In the genomic region with DNA sequence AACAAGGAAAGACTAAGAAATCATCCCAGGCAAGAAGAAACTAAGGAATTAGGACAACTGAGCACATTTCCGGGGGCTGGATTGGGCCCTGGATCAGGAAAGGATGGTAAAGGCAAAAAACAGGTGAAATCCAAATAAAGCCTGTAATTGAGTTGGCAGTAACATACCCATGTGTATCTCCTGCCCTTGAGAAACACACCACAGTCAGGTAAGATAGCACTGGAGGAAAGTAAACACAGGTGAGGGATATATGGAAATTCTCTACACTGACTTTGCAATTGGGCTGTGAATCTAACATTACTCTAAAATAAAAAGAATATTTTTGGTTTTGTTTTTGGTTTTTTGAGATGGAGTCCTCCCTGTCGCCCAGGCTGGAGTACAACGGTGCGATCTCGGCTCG, we compare ENCODE assay signal across 31 cellular contexts.
"Had no signal": no experiment of that assay in that cellular context is flagged by ENCODE, and none has a peak within 500 bp of the region (broad histone marks: within the 10 kb centered on the region; RNA-seq: fewer than 3 reads in every experiment).

No MANE protein-coding gene starts in this region.

- H3K9me3 ChIP-seq: MG63 had no signal

- H3K4me3 ChIP-seq: MG63 had no signal

- H3K9ac ChIP-seq: KMS-11 had no signal

- H3K27me3 ChIP-seq: MG63 had no signal

- H3K4me2 ChIP-seq: KMS-11 had no signal

- DNase-seq: Karpas-422, Kasumi-1, MG63, MM.1S, MV-4-11, NCI-H1092, NCI-H1092 treated with DMSO at 0.1 percent for 48 hours, NCI-H1105, NCI-H1105 treated with DMSO at 0.1 percent for 48 hours, NCI-H1417 treated with DMSO at 0.1 percent for 48 hours, NCI-H1436, NCI-H1436 treated with DMSO at 0.1 percent for 48 hours, NCI-H1694, NCI-H1694 treated with DMSO at 0.1 percent for 48 hours, NCI-H187, NCI-H187 treated with DMSO at 0.1 percent for 48 hours, NCI-H1930, NCI-H2029, NCI-H2029 treated with DMSO at 0.1 percent for 48 hours, NCI-H2081, NCI-H2081 treated with DMSO at 0.1 percent for 48 hours, NCI-H2107, NCI-H2171, NCI-H2171 treated with DMSO at 0.1 percent for 48 hours, NCI-H2227 treated with DMSO at 0.1 percent for 48 hours, NCI-H226, NCI-H345, NCI-H446, NCI-H446 treated with DMSO at 0.1 percent for 48 hours, NCI-H510A had no signal

- H3K36me3 ChIP-seq: MG63 had no signal

- H3K27ac ChIP-seq: KMS-11 had no signal
